In genomic region chr2:147288131-147288530, GRCh38 we compare ENCODE assay signal across 14 cellular contexts.
DNase-seq lines count a peak whose midpoint lies in the region; ATAC-seq and TF ChIP-seq lines count a peak whose summit lies in the region.
"Had no signal": no experiment of that assay in that cellular context is flagged by ENCODE, and none has a peak within 500 bp of the region (broad histone marks: within the 10 kb centered on the region; RNA-seq: fewer than 3 reads in every experiment).

No MANE protein-coding gene starts in this region.

- H3K4me1 Mint-ChIP-seq in activated T-cell treated with anti-CD3 and anti-CD28 coated beads, Interleukin-2, amount 50 U/mL, for 72 hours (ENCODE audit: low read depth): peaks cover 32% of the 10 kb centered on the region
- H3K4me1 Mint-ChIP-seq in activated CD4-positive, alpha-beta memory T cell treated with anti-CD3 and anti-CD28 coated beads for 36 hours (ENCODE audit: low read depth): peaks cover 45% of the 10 kb centered on the region
- H3K4me1 Mint-ChIP-seq in naive thymus-derived CD4-positive, alpha-beta T cell: peaks cover 8 to 43% (median 9%) of the 10 kb centered on the region in 7 donors
- peaks cover 18% of the 10 kb centered on the region for H3K4me1 Mint-ChIP-seq in Calu3 (ENCODE audit: low read depth, unreplicated experiment)

- H3K27me3 Mint-ChIP-seq in activated T-cell treated with anti-CD3 and anti-CD28 coated beads, Interleukin-2, amount 50 U/mL, for 72 hours (ENCODE audit: low read depth): no peaks in the 10 kb centered on the region
- H3K27me3 Mint-ChIP-seq in activated CD4-positive, alpha-beta memory T cell treated with anti-CD3 and anti-CD28 coated beads for 36 hours: no peaks in the 10 kb centered on the region
- peaks cover 0 to 5% (median 0%) of the 10 kb centered on the region in 5 donors for H3K27me3 Mint-ChIP-seq in naive thymus-derived CD4-positive, alpha-beta T cell
- H3K27me3 Mint-ChIP-seq in Calu3 (ENCODE audit: unreplicated experiment): no peaks in the 10 kb centered on the region

- no TSS peak for BruUV-seq in Calu3 (replicated peaks; lab: Mats Ljungman, UMichigan)

- H3K4me1 ChIP-seq in naive thymus-derived CD4-positive, alpha-beta T cell (ENCODE audit: control insufficient read depth in 2 of 2, insufficient read depth in 2 of 2, low read length in 2 of 2): peaks cover 0 to 10% of the 10 kb centered on the region in 2 donors
- H3K4me1 ChIP-seq: parathyroid adenoma, uterus had no signal

- H3K36me3 ChIP-seq in naive thymus-derived CD4-positive, alpha-beta T cell (ENCODE audit: control insufficient read depth in 2 of 3, insufficient read depth in 3 of 3, low read length in 3 of 3): no peaks in the 10 kb centered on the region
- H3K36me3 ChIP-seq: uterus had no signal

- peak in 1 of 2 donors; percentile 10 for DNase-seq in activated T-cell treated with anti-CD3 and anti-CD28 coated beads, Interleukin-2, amount 50 U/mL, for 72 hours
- DNase-seq in activated T-cell treated with anti-CD3 and anti-CD28 coated beads, Interleukin-2, amount 50 U/mL, for 1 hour: no peak
- DNase-seq in activated CD4-positive, alpha-beta memory T cell treated with anti-CD3 and anti-CD28 coated beads for 36 hours: peak; percentile 41
- peak in 5 of 9 donors; percentile 2 to 48 (median 19) for DNase-seq in naive thymus-derived CD4-positive, alpha-beta T cell
- DNase-seq in NCI-H82 treated with DMSO at 0.1 percent for 48 hours (lab: John Stamatoyannopoulos, UW; ENCODE audit: unreplicated experiment) (no peak), HuH-7 (ENCODE audit: low spot score) (no peak), Calu3 (no peak)
- DNase-seq: aorta, dermis blood vessel endothelial cell, MV-4-11, NCI-H2171, uterus had no signal

- CTCF ChIA-PET in activated CD4-positive, alpha-beta memory T cell treated with anti-CD3 and anti-CD28 coated beads for 36 hours (lab: Charles Lee): interaction anchor here (0.8 to 1.0 kb wide), 2 partner anchors 44 to 623 kb away, joined by 3 to 5 read pairs; no protein-coding TSS in a partner anchor
- CTCF ChIA-PET in naive thymus-derived CD4-positive, alpha-beta T cell (lab: Charles Lee): interaction anchor here (0.6 to 1.3 kb wide), 4 partner anchors 18 to 623 kb away, joined by 3 to 6 read pairs (median 4); no protein-coding TSS in a partner anchor
- CTCF ChIA-PET in Calu3 (lab: Charles Lee): interaction anchor here (1.0 kb wide), 1 partner anchor 9 kb away, joined by 3 read pairs; no protein-coding TSS in a partner anchor

- no peaks in the 10 kb centered on the region for H3K27me3 ChIP-seq in naive thymus-derived CD4-positive, alpha-beta T cell (ENCODE audit: control insufficient read depth in 2 of 2, insufficient read depth in 2 of 2, low read length in 2 of 2)
- H3K27me3 ChIP-seq: uterus had no signal

- POLR2A ChIA-PET in activated CD4-positive, alpha-beta memory T cell treated with anti-CD3 and anti-CD28 coated beads for 36 hours (lab: Charles Lee): no interaction called here
- POLR2A ChIA-PET in naive thymus-derived CD4-positive, alpha-beta T cell (lab: Charles Lee): no interaction called here

- peak; percentile 95 to 97 for ATAC-seq in activated T-cell treated with anti-CD3 and anti-CD28 coated beads, Interleukin-2, amount 50 U/mL, for 72 hours (replicated peaks in 1 of 2)
- peak; percentile 57 for ATAC-seq in HG02763 (IDR thresholded peaks at IDR 0.05; ENCODE audit: unreplicated experiment)
- ATAC-seq in naive thymus-derived CD4-positive, alpha-beta T cell: peak; percentile 87

- no peak overlapping the region for H3K27ac ChIP-seq in naive thymus-derived CD4-positive, alpha-beta T cell (ENCODE audit: low read depth, low read length)
- H3K27ac ChIP-seq: parathyroid adenoma, uterus had no signal

- no peak for TF ChIP-seq CTCF in Calu3 (IDR thresholded peaks at IDR 0.05; ENCODE audit: unreplicated experiment)

- H3K4me3 ChIP-seq in naive thymus-derived CD4-positive, alpha-beta T cell (ENCODE audit: low read length): no peak overlapping the region
- H3K4me3 ChIP-seq: uterus had no signal

- intact Hi-C loops in activated CD4-positive, alpha-beta memory T cell treated with anti-CD3 and anti-CD28 coated beads for 36 hours (cut with micrococcal nuclease): loop anchor here (1.0 to 2.0 kb wide), 6 partner anchors 9 to 623 kb away; partner anchors contain the start of gene ACVR2A
- intact Hi-C loops in naive thymus-derived CD4-positive, alpha-beta T cell (cut with micrococcal nuclease): loop anchor here (1.0 to 5.0 kb wide), 7 partner anchors 9 to 623 kb away; partner anchors contain the start of gene ACVR2A (in 1 of the 2)
- intact Hi-C loops in Calu3 (cut with micrococcal nuclease; ENCODE audit: unreplicated experiment): no loop called here

- peaks cover 0 to 6% of the 10 kb centered on the region in 2 donors for H3K36me3 Mint-ChIP-seq in activated T-cell treated with anti-CD3 and anti-CD28 coated beads, Interleukin-2, amount 50 U/mL, for 72 hours (ENCODE audit: insufficient read depth in 2 of 2)
- peaks cover 13% of the 10 kb centered on the region for H3K36me3 Mint-ChIP-seq in activated CD4-positive, alpha-beta memory T cell treated with anti-CD3 and anti-CD28 coated beads for 36 hours
- H3K36me3 Mint-ChIP-seq in naive thymus-derived CD4-positive, alpha-beta T cell: peaks cover 0 to 42% (median 0%) of the 10 kb centered on the region in 5 donors
- no peaks in the 10 kb centered on the region for H3K36me3 Mint-ChIP-seq in Calu3 (ENCODE audit: insufficient read depth, unreplicated experiment)

- H3K27ac Mint-ChIP-seq in activated T-cell treated with anti-CD3 and anti-CD28 coated beads, Interleukin-2, amount 50 U/mL, for 72 hours: peak overlapping the region; percentile 32
- peak overlapping the region; percentile 59 for H3K27ac Mint-ChIP-seq in activated CD4-positive, alpha-beta memory T cell treated with anti-CD3 and anti-CD28 coated beads for 36 hours
- H3K27ac Mint-ChIP-seq in naive thymus-derived CD4-positive, alpha-beta T cell: peak overlapping the region in 4 of 9 donors; percentile 25 to 84 (median 63)
- H3K27ac Mint-ChIP-seq in Calu3 (ENCODE audit: unreplicated experiment): no peak overlapping the region

- peak overlapping the region in 1 of 2 donors; percentile 18 for H3K4me3 Mint-ChIP-seq in activated T-cell treated with anti-CD3 and anti-CD28 coated beads, Interleukin-2, amount 50 U/mL, for 72 hours
- H3K4me3 Mint-ChIP-seq in activated CD4-positive, alpha-beta memory T cell treated with anti-CD3 and anti-CD28 coated beads for 36 hours: no peak overlapping the region
- peak overlapping the region in 1 of 10 donors; percentile 45 for H3K4me3 Mint-ChIP-seq in naive thymus-derived CD4-positive, alpha-beta T cell
- no peak overlapping the region for H3K4me3 Mint-ChIP-seq in Calu3 (ENCODE audit: low read depth, unreplicated experiment)

- H3K9me3 Mint-ChIP-seq in activated T-cell treated with anti-CD3 and anti-CD28 coated beads, Interleukin-2, amount 50 U/mL, for 72 hours: peaks cover 0 to 2% of the 10 kb centered on the region in 2 donors
- peaks cover 10% of the 10 kb centered on the region for H3K9me3 Mint-ChIP-seq in activated CD4-positive, alpha-beta memory T cell treated with anti-CD3 and anti-CD28 coated beads for 36 hours
- H3K9me3 Mint-ChIP-seq in naive thymus-derived CD4-positive, alpha-beta T cell: peaks cover 0 to 29% (median 0%) of the 10 kb centered on the region in 11 donors
- no peaks in the 10 kb centered on the region for H3K9me3 Mint-ChIP-seq in Calu3 (ENCODE audit: low read depth, unreplicated experiment)

- no peaks in the 10 kb centered on the region for H3K9me3 ChIP-seq in naive thymus-derived CD4-positive, alpha-beta T cell (ENCODE audit: control insufficient read depth in 2 of 3, low read length in 3 of 3)
- H3K9me3 ChIP-seq: uterus had no signal

Comparison
In these comparisons a context has a peak if more than half of its experiments do, and no peak if none do; other contexts are left out.
1. DNase-seq: peak in activated CD4-positive, alpha-beta memory T cell treated with anti-CD3 and anti-CD28 coated beads for 36 hours (single experiment) and naive thymus-derived CD4-positive, alpha-beta T cell (5 of 9); none in activated T-cell treated with anti-CD3 and anti-CD28 coated beads, Interleukin-2, amount 50 U/mL, for 1 hour (single experiment), NCI-H82 treated with DMSO at 0.1 percent for 48 hours (single experiment), HuH-7 (single experiment) and Calu3 (single experiment).
2. Peak in every context shown above with its lines, with median percentiles within 50 percentile points of each other: ATAC-seq.